21 cellular contexts compared by ENCODE assay signal in genomic region chr7:117682681-117683385, GRCh38.
A peak's percentile ranks its signal among the peaks of the same experiment; 100 is the strongest.
DNase-seq lines count a peak whose midpoint lies in the region; ATAC-seq, FAIRE-seq and TF ChIP-seq lines count a peak whose summit lies in the region.
"Had no signal": no experiment of that assay in that cellular context is flagged by ENCODE, and none has a peak within 500 bp of the region (broad histone marks: within the 10 kb centered on the region; RNA-seq: fewer than 3 reads in every experiment).

No MANE protein-coding gene starts in this region.

- H3K9me3 ChIP-seq in A549, result no peaks in the 10 kb centered on the region
- no peaks in the 10 kb centered on the region for H3K9me3 ChIP-seq in endodermal cell (ENCODE audit: control insufficient read depth, low read length)

- intact Hi-C loops in left colon (cut with DNase I, micrococcal nuclease), result no loop called here

- no peaks in the 10 kb centered on the region for H3K36me3 ChIP-seq in endodermal cell (ENCODE audit: control insufficient read depth, insufficient read depth, low read length)

- H3K4me3 ChIP-seq in A549, result no peak overlapping the region
- H3K4me3 ChIP-seq in endodermal cell (ENCODE audit: low read length), result no peak overlapping the region
- H3K4me3 ChIP-seq: skin epidermis had no signal

- peak overlapping the region; percentile 75 to 79 for H3K27ac ChIP-seq in A549
- no peak overlapping the region for H3K27ac ChIP-seq in endodermal cell (ENCODE audit: low read depth, low read length)
- H3K27ac ChIP-seq: skin epidermis had no signal

- no peak for TF ChIP-seq POLR2A in A549 (IDR thresholded peaks at IDR 0.05; ENCODE audit: low read length)

- H3K4me3 Mint-ChIP-seq in endodermal cell, result no peak overlapping the region
- H3K4me3 Mint-ChIP-seq: CD4-positive, CD25-positive, alpha-beta regulatory T cell; IgD-negative memory B cell; stimulated activated effector memory CD8-positive, alpha-beta T cell treated with anti-CD3 and anti-CD28 coated beads, Interleukin-12 subunit alpha, Interleukin-12 subunit beta, amount 100 ng/mL, for 72 hours; type B pancreatic cell had no signal

- CTCF ChIA-PET in A549 (lab: Yijun Ruan, JAX), result interaction anchor here (0.6 kb wide), 1 partner anchor 105 kb away, joined by 3 read pairs; no protein-coding TSS in a partner anchor

- FAIRE-seq in A549 (lab: Jason Lieb, UNC), result no peak
- FAIRE-seq: frontal cortex, islet of Langerhans had no signal

- TF ChIP-seq RAD21 in A549 (conservative IDR thresholded peaks at IDR 0.05 in 1 of 2, IDR thresholded peaks at IDR 0.05 in 1 of 2), result peak in 1 of 2 experiments; percentile 45; a peak in 2 of 5 replicates

- H3K4me2 ChIP-seq in A549, result peak overlapping the region; percentile 68

- peaks cover 26% of the 10 kb centered on the region for H3K4me1 Mint-ChIP-seq in endodermal cell
- H3K4me1 Mint-ChIP-seq: CD4-positive, CD25-positive, alpha-beta regulatory T cell; IgD-negative memory B cell; stimulated activated effector memory CD8-positive, alpha-beta T cell treated with anti-CD3 and anti-CD28 coated beads, Interleukin-12 subunit alpha, Interleukin-12 subunit beta, amount 100 ng/mL, for 72 hours had no signal

- WGBS in A549 (ENCODE audit: missing lambda C conversion rate), result 8% methylated on average over 5 of the region's 5 CpGs
- WGBS in endodermal cell (ENCODE audit: insufficient coverage in 1 of 2, insufficient read length in 1 of 2), 2 experiments, result 57% methylated on average over 5 of the region's 5 CpGs; no CpG with 5 or more reads in 1 of the 2 experiments

- no peaks in the 10 kb centered on the region for H3K36me3 Mint-ChIP-seq in endodermal cell (ENCODE audit: low read depth)
- H3K36me3 Mint-ChIP-seq: CD4-positive, CD25-positive, alpha-beta regulatory T cell; IgD-negative memory B cell; stimulated activated effector memory CD8-positive, alpha-beta T cell treated with anti-CD3 and anti-CD28 coated beads, Interleukin-12 subunit alpha, Interleukin-12 subunit beta, amount 100 ng/mL, for 72 hours; type B pancreatic cell had no signal

- H3K4me1 ChIP-seq in A549 (peaks cover 37% of the 10 kb centered on the region), endodermal cell (ENCODE audit: control insufficient read depth, insufficient read depth, low read length) (peaks cover 11% of the 10 kb centered on the region)

- no peak overlapping the region for H3K9ac ChIP-seq in endodermal cell (ENCODE audit: extremely low read depth, low read length, poor library complexity, severe bottlenecking)

- no peak overlapping the region for H3K27ac Mint-ChIP-seq in endodermal cell
- H3K27ac Mint-ChIP-seq: CD4-positive, CD25-positive, alpha-beta regulatory T cell; IgD-negative memory B cell; stimulated activated effector memory CD8-positive, alpha-beta T cell treated with anti-CD3 and anti-CD28 coated beads, Interleukin-12 subunit alpha, Interleukin-12 subunit beta, amount 100 ng/mL, for 72 hours; type B pancreatic cell had no signal

- peak; percentile 79 to 82; a peak in 4 of 5 replicates for TF ChIP-seq EP300 in A549 (IDR thresholded peaks at IDR 0.05)

- H3K9me3 Mint-ChIP-seq in endodermal cell, result no peaks in the 10 kb centered on the region
- H3K9me3 Mint-ChIP-seq: IgD-negative memory B cell; stimulated activated effector memory CD8-positive, alpha-beta T cell treated with anti-CD3 and anti-CD28 coated beads, Interleukin-12 subunit alpha, Interleukin-12 subunit beta, amount 100 ng/mL, for 72 hours; type B pancreatic cell had no signal

- H3K27me3 ChIP-seq in endodermal cell (ENCODE audit: control insufficient read depth, insufficient read depth, low read length, poor library complexity, severe bottlenecking), result peaks cover 46% of the 10 kb centered on the region

- H3K27me3 Mint-ChIP-seq in endodermal cell (ENCODE audit: insufficient read depth), result peaks cover 32% of the 10 kb centered on the region
- H3K27me3 Mint-ChIP-seq: CD4-positive, CD25-positive, alpha-beta regulatory T cell; IgD-negative memory B cell; type B pancreatic cell had no signal

- no peak for TF ChIP-seq CTCF in A549 (IDR thresholded peaks at IDR 0.05)
- no peak for TF ChIP-seq CTCF in endodermal cell (conservative IDR thresholded peaks at IDR 0.05)

- DNase-seq in A549 (ENCODE audit: low read depth in 1 of 2, low spot score in 1 of 2), result peak; percentile 32 to 86
- peak; percentile 55 for DNase-seq in M059J (ENCODE audit: low read depth)
- DNase-seq in endodermal cell, result peak; percentile 68
- DNase-seq in left colon, result peak; percentile 48 to 78
- DNase-seq in MV-4-11 (lab: John Stamatoyannopoulos, UW), result no peak
- no peak for DNase-seq in DMS79 (lab: John Stamatoyannopoulos, UW)
- DNase-seq in NCI-H345 (lab: John Stamatoyannopoulos, UW), result no peak
- DNase-seq: activated CD4-positive, alpha-beta T cell treated with anti-CD3 and anti-CD28 coated beads for 4 hours; activated naive CD4-positive, alpha-beta T cell treated with Interleukin-2 at 50 U/mL for 16 hours; CD4-positive, CD25-positive, alpha-beta regulatory T cell; effector CD4-positive, alpha-beta T cell; EL; NCI-H1092 treated with DMSO at 0.1 percent for 48 hours had no signal

- POLR2A ChIA-PET in A549 (lab: Yijun Ruan, JAX), result interaction anchor here (0.6 kb wide), 1 partner anchor 258 kb away, joined by 6 read pairs; no protein-coding TSS in a partner anchor

- ATAC-seq in A549 (peak; percentile 96 to 97), left colon (peak; percentile 85), GM21515 (IDR thresholded peaks at IDR 0.05; ENCODE audit: unreplicated experiment) (no peak)
- ATAC-seq: HCT116; stimulated activated effector memory CD8-positive, alpha-beta T cell treated with anti-CD3 and anti-CD28 coated beads, Interleukin-12 subunit alpha, Interleukin-12 subunit beta, amount 100 ng/mL, for 72 hours had no signal

TF ChIP-seq in A549, 52 proteins besides CTCF, POLR2A, EP300 and RAD21:
- TF ChIP-seq BCL3 (IDR thresholded peaks at IDR 0.05) (peak; percentile 85; the same call in 2 of the 3 replicates), JUN (IDR thresholded peaks at IDR 0.05) (peak; percentile 77 to 78; a peak in 3 of 5 replicates), JUNB (IDR thresholded peaks at IDR 0.05) (peak; percentile 81), HOXB5 (CRISPR knock-in tag; IDR thresholded peaks at IDR 0.05) (no peak), MYC (IDR thresholded peaks at IDR 0.05; ENCODE audit: borderline replicate concordance, low read length) (0 out of 2 replicates have a peak, but pooled peaks have one; percentile 3), FOSL2 (IDR thresholded peaks at IDR 0.05) (peak; percentile 54; the same call in 1 of the 2 replicates), FOSL2 (CRISPR knock-in tag; IDR thresholded peaks at IDR 0.05) (peak; percentile 90), GATA3 (IDR thresholded peaks at IDR 0.05; ENCODE audit: borderline replicate concordance) (peak; percentile 66), EHMT2 (IDR thresholded peaks at IDR 0.05; ENCODE audit: low read depth) (no peak), ZNF302 (CRISPR knock-in tag; IDR thresholded peaks at IDR 0.05) (no peak), HES2 (IDR thresholded peaks at IDR 0.05) (peak; percentile 53; the same call in 1 of the 2 replicates), RFX5 (IDR thresholded peaks at IDR 0.05) (no peak), ESRRA (IDR thresholded peaks at IDR 0.05; ENCODE audit: borderline replicate concordance, low read length) (peak; percentile 12; the same call in 1 of the 2 replicates), SREBF2 (IDR thresholded peaks at IDR 0.05) (no peak), MAX (IDR thresholded peaks at IDR 0.05) (peak; percentile 54; the same call in 1 of the 2 replicates), SMC3 (IDR thresholded peaks at IDR 0.05) (peak; percentile 25; the same call in 1 of the 3 replicates), NPAS2 (CRISPR knock-in tag; IDR thresholded peaks at IDR 0.05; ENCODE audit: borderline replicate concordance) (no peak), CEBPB (IDR thresholded peaks at IDR 0.05) (peak; percentile 91 to 94)

Comparison
In these comparisons a context has a peak if more than half of its experiments do, and no peak if none do; other contexts are left out.
1. DNase-seq: peak in A549 (2 of 2), M059J (single experiment), endodermal cell (single experiment) and left colon (2 of 2); none in MV-4-11 (single experiment), DMS79 (single experiment) and NCI-H345 (single experiment).